1 cellular context compared by ENCODE assay signal in genomic region chr2:188701836-188702235, GRCh38.
TF ChIP-seq lines count a peak whose summit lies in the region.

No MANE protein-coding gene starts in this region.

TF ChIP-seq in HepG2, 621 proteins besides CTCF, POLR2A, EP300 and RAD21:
- TF ChIP-seq HDAC1 (CRISPR knock-in tag; IDR thresholded peaks at IDR 0.05) (no peak), SMAD9 (CRISPR knock-in tag; IDR thresholded peaks at IDR 0.05) (no peak), ZNF138 (CRISPR knock-in tag; IDR thresholded peaks at IDR 0.05; ENCODE audit: low read depth) (no peak)
